In the genomic region with DNA sequence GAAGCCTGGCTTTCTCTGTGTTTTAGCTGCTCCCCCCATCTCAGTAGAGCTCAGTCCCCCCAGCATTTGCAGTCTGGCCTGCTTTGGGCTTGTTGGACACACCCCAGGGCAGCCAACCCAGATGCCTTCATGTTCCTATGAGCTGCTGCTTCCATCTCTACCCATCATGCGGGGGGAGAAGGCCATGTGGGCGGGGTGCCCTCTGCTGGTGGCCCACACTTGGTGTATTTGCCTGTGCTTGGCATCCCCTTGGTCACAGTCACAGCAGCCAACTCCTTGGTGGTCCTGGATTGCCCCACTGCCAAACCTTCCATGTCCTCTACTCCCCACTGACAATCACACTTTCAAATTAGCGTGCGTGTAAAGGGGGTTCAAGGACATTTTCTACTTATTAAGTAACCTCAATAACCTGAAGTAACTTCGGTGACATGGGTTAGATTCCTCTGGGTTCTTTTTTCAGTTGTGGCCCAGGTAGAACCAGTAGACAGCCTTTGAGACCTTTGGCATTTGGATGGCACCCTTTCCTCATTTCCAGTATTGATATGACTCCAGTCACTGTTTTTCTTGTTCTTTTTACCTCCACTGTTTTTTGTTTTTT, we compare ENCODE assay signal across 8 cellular contexts. TPM values are rescaled to one million over a fixed set of nuclear protein-coding genes. Genes with fewer than 3 reads are reported as not detected.
DNase-seq lines count a peak whose midpoint lies in the region; ATAC-seq, FAIRE-seq and TF ChIP-seq lines count a peak whose summit lies in the region.

No MANE protein-coding gene starts in this region.

- in situ Hi-C loops in SK-MEL-5 (cut with HindIII; ENCODE audit: low pct_unique_long_range_greater_than_20kb, low sequenced_read_pairs), result no loop called here

- FAIRE-seq in HTR-8/SVneo (lab: Jason Lieb, UNC), result peak; percentile 52

- no peak overlapping the region for H3K4me3 ChIP-seq in retinal pigment epithelial cell (ENCODE audit: low read length)

- TF ChIP-seq CTCF in C4-2B (conservative IDR thresholded peaks at IDR 0.05) (peak; percentile 88), retinal pigment epithelial cell (conservative IDR thresholded peaks at IDR 0.05; ENCODE audit: low read depth, low read length) (peak; percentile 90)

- ATAC-seq in GM19324 (IDR thresholded peaks at IDR 0.05; ENCODE audit: low FRiP score, unreplicated experiment) (peak; percentile 70), Right ventricle myocardium inferior (peak; percentile 60)

- intact Hi-C loops in Right ventricle myocardium inferior (cut with DNase I), result loop anchor here (5.0 to 10.0 kb wide), 2 partner anchors 36 to 79 kb away; a partner anchor contains a TSS

- DNase-seq in HTR-8/SVneo (ENCODE audit: insufficient read length, low spot score), result peak; percentile 63
- peak; percentile 83 for DNase-seq in SK-MEL-5 (ENCODE audit: low read depth, low spot score)
- DNase-seq in activated gamma-delta T cell treated with Interleukin-2 at 50 U/mL for 16 hours, result peak; percentile 88
- peak; percentile 78 for DNase-seq in Right ventricle myocardium inferior (ENCODE audit: missing footprints)
- DNase-seq in retinal pigment epithelial cell (ENCODE audit: low read depth), result peak; percentile 6
- DNase-seq in DMS79 treated with DMSO at 0.1 percent for 48 hours (lab: John Stamatoyannopoulos, UW), result no peak

- H3K27ac ChIP-seq in C4-2B, result no peak overlapping the region

RNA-seq across cellular contexts. Expression of a gene that starts 42.8 kb away (rescaled TPM):
- total RNA-seq in SK-MEL-5 (2014; rRNA removed; shearing (Covaris generic)), result 39.2 and 39.6 TPM in 2 replicates
- polyA plus RNA-seq in SK-MEL-5 (2015; cell fraction: cytosol; rRNA removed), result 22.2 and 31.3 TPM in 2 replicates
- 35.6 and 40.4 TPM in 2 replicates for polyA plus RNA-seq in SK-MEL-5 (2015; cell fraction: nucleus; rRNA removed)
- 5.0 TPM for total RNA-seq in Right ventricle myocardium inferior
